8 cellular contexts compared by ENCODE assay signal in genomic region chr2:169823996-169824372, GRCh38. TPM values are rescaled to one million over a fixed set of nuclear protein-coding genes. Genes with fewer than 3 reads are reported as not detected.
A peak's percentile ranks its signal among the peaks of the same experiment; 100 is the strongest.
DNase-seq lines count a peak whose midpoint lies in the region; ATAC-seq and TF ChIP-seq lines count a peak whose summit lies in the region.

No MANE protein-coding gene starts in this region.

- DNase-seq in RWPE2 (ENCODE audit: low spot score) (no peak), fibroblast of lung (ENCODE audit: low read depth in 2 of 2) (no peak), retinal pigment epithelial cell (ENCODE audit: low read depth) (no peak), COR-L47 (lab: John Stamatoyannopoulos, UW) (no peak)
- no peak for DNase-seq in activated CD4-positive, CD25-positive, alpha-beta regulatory T cell treated with anti-CD3 and anti-CD28 coated beads, Interleukin-2, amount 50 U/mL, for 72 hours
- no peak for DNase-seq in stimulated activated CD4-positive, alpha-beta T cell treated with anti-CD3 and anti-CD28 coated beads, Interleukin-15, amount 100 ng/mL, for 24 hours

- no peaks in the 10 kb centered on the region for H3K9me3 ChIP-seq in RWPE2 (ENCODE audit: severe bottlenecking)
- no peaks in the 10 kb centered on the region for H3K9me3 ChIP-seq in fibroblast of lung (ENCODE audit: control insufficient read depth, insufficient read depth, low read depth, low read length)

- no peak for TF ChIP-seq CTCF in RWPE2 (IDR thresholded peaks at IDR 0.05; ENCODE audit: poor library complexity, severe bottlenecking)
- no peak for TF ChIP-seq CTCF in fibroblast of lung (conservative IDR thresholded peaks at IDR 0.05 in 1 of 2, IDR thresholded peaks at IDR 0.05 in 1 of 2; ENCODE audit: low read depth in 1 of 2, low read length in 2 of 2)
- no peak for TF ChIP-seq CTCF in retinal pigment epithelial cell (conservative IDR thresholded peaks at IDR 0.05; ENCODE audit: low read depth, low read length)

- H3K27ac ChIP-seq in RWPE2 (ENCODE audit: poor library complexity, severe bottlenecking) (peak overlapping the region; percentile 78), fibroblast of lung (ENCODE audit: insufficient read depth, low read length) (peak overlapping the region; percentile 76)

- H2AFZ ChIP-seq in fibroblast of lung (ENCODE audit: low read length): no peak overlapping the region

- no peaks in the 10 kb centered on the region for H4K20me1 ChIP-seq in fibroblast of lung (ENCODE audit: control insufficient read depth, extremely low read depth, insufficient read depth, low read length)

- peak overlapping the region; percentile 71 for H3K4me3 ChIP-seq in RWPE2 (ENCODE audit: severe bottlenecking)
- H3K4me3 ChIP-seq in fibroblast of lung (replicated peaks in 1 of 4; ENCODE audit: control extremely low read depth in 1 of 4, insufficient read depth in 1 of 4, low read depth in 3 of 4, low read length in 4 of 4): peak overlapping the region; percentile 81 to 91 (median 88)
- H3K4me3 ChIP-seq in retinal pigment epithelial cell (ENCODE audit: low read length): peak overlapping the region; percentile 69

- H3K9ac ChIP-seq in fibroblast of lung (ENCODE audit: insufficient read depth, low read length): no peak overlapping the region

- ATAC-seq in GM21529 (IDR thresholded peaks at IDR 0.05; ENCODE audit: unreplicated experiment) (peak; percentile 0), RWPE2 (ENCODE audit: low read depth) (peak; percentile 8), HG03280 (IDR thresholded peaks at IDR 0.05; ENCODE audit: unreplicated experiment) (no peak)

- peaks cover 39% of the 10 kb centered on the region for H3K4me1 ChIP-seq in RWPE2 (ENCODE audit: insufficient read depth, poor library complexity, severe bottlenecking)
- H3K4me1 ChIP-seq in fibroblast of lung (ENCODE audit: control insufficient read depth, extremely low read depth, insufficient read depth, low read length): no peaks in the 10 kb centered on the region

- H3K27me3 ChIP-seq in RWPE2 (ENCODE audit: insufficient read depth, poor library complexity, severe bottlenecking) (no peaks in the 10 kb centered on the region), fibroblast of lung (ENCODE audit: control insufficient read depth, insufficient read depth, low read length) (no peaks in the 10 kb centered on the region)

- H3K36me3 ChIP-seq in RWPE2 (ENCODE audit: low read depth) (peaks cover 44% of the 10 kb centered on the region), fibroblast of lung (ENCODE audit: control insufficient read depth, insufficient read depth, low read length) (no peaks in the 10 kb centered on the region)

- peak overlapping the region; percentile 59 for H3K4me2 ChIP-seq in fibroblast of lung (ENCODE audit: extremely low read depth, insufficient read depth, low read length)

- peaks cover 30% of the 10 kb centered on the region for H3K79me2 ChIP-seq in fibroblast of lung (ENCODE audit: control insufficient read depth, insufficient read depth, low read length)

RNA-seq across cellular contexts. Expression of gene METTL5, which starts 0.7 kb away (rescaled TPM):
- 44.7 and 50.9 TPM in 2 replicates for total RNA-seq in fibroblast of lung
- polyA plus RNA-seq in fibroblast of lung: 52.9 and 54.5 TPM in 2 replicates
- 63.2 and 77.5 TPM in 2 replicates for polyA plus RNA-seq in fibroblast of lung (2012)
- 14.0 TPM in 1 of 2 replicates, not detected in the other for polyA minus RNA-seq in fibroblast of lung (ENCODE audit: low replicate concordance)

RNA-seq across cellular contexts. Expression of gene UBR3, which starts 3.3 kb away (rescaled TPM):
- 28.2 and 39.5 TPM in 2 replicates for total RNA-seq in fibroblast of lung
- polyA plus RNA-seq in fibroblast of lung: 19.1 and 21.7 TPM in 2 replicates
- 13.3 and 13.6 TPM in 2 replicates for polyA plus RNA-seq in fibroblast of lung (2012)
- polyA minus RNA-seq in fibroblast of lung (ENCODE audit: low replicate concordance): 4.0 and 5.3 TPM in 2 replicates

RNA-seq across cellular contexts. Expression of gene SSB, which starts 25.3 kb away (rescaled TPM):
- total RNA-seq in fibroblast of lung: 83.6 and 88.9 TPM in 2 replicates
- 121 and 138 TPM in 2 replicates for polyA plus RNA-seq in fibroblast of lung
- polyA plus RNA-seq in fibroblast of lung (2012): 112 and 139 TPM in 2 replicates
- polyA minus RNA-seq in fibroblast of lung (ENCODE audit: low replicate concordance): 0.79 and 3.0 TPM in 2 replicates
